In the genomic region with DNA sequence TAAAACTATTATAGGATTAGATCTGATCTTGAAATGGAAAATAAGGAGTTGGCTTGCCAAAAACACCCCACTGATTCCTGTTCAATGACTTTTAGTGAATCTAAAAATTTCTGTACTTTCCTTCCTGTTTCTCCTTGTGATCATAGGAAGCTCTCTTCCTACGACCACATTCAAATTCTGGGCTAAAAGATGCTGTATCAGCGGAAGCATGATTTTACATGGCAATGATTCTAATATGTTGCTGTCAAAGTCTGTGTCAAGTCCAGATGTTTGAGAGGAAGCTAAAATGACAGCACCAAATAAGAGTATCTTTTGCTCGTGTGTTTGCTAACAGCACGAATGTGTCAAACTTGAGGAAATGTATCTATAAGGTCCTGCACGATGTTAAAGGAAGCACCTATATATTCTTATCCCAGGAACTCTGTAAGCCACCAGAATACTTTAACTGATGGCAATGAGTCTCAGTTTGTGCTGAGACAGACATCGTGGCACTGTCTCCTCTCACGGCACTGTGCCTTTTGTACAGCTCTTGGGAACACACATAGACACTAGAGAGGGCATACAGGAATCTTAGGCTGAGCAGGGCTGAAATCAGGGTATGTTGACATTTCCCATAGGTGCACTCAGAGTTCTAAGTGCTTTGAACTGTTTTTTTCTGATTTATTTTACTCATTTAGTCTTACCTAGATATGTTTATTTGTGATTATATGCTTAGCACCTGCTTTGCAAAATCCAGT, we compare ENCODE assay signal across 20 cellular contexts. TPM values are rescaled to one million over a fixed set of nuclear protein-coding genes. Genes with fewer than 3 reads are reported as not detected.
A peak's percentile ranks its signal among the peaks of the same experiment; 100 is the strongest.
DNase-seq lines count a peak whose midpoint lies in the region; ATAC-seq, FAIRE-seq and TF ChIP-seq lines count a peak whose summit lies in the region.
"Had no signal": no experiment of that assay in that cellular context is flagged by ENCODE, and none has a peak within 500 bp of the region (broad histone marks: within the 10 kb centered on the region; RNA-seq: fewer than 3 reads in every experiment).

No MANE protein-coding gene starts in this region.

- peaks cover 28% of the 10 kb centered on the region for H3K27me3 Mint-ChIP-seq in stimulated activated memory B cell treated with anti-CD40 and anti-IgM and Interleukin-4, amounts not matched to agents 10 μg/mL and 1 μg/mL and 100 μg/mL, for 72 hours

- no peak overlapping the region for H3K4me3 Mint-ChIP-seq in stimulated activated memory B cell treated with anti-CD40 and anti-IgM and Interleukin-4, amounts not matched to agents 10 μg/mL and 1 μg/mL and 100 μg/mL, for 72 hours
- H3K4me3 Mint-ChIP-seq: CD4-positive, alpha-beta memory T cell; GM23338; IgD-negative memory B cell had no signal

- H3K4me3 ChIP-seq in A549 (no peak overlapping the region), GM23248 (no peak overlapping the region)
- H3K4me3 ChIP-seq: GM23338 had no signal

- peaks cover 7% of the 10 kb centered on the region; the same call in 1 of the 2 replicates for H3F3A ChIP-seq in GM23248 (ENCODE audit: insufficient read depth)

- no peak overlapping the region for H3K9ac ChIP-seq in GM23248

- H3K9me3 ChIP-seq in A549, result no peaks in the 10 kb centered on the region
- no peaks in the 10 kb centered on the region for H3K9me3 ChIP-seq in GM23248 (ENCODE audit: low read depth)

- ATAC-seq in A549, result no peak
- no peak for ATAC-seq in GM18858 (IDR thresholded peaks at IDR 0.05; ENCODE audit: unreplicated experiment)
- no peak for ATAC-seq in stimulated activated memory B cell treated with anti-CD40 and anti-IgM and Interleukin-4, amounts not matched to agents 10 μg/mL and 1 μg/mL and 100 μg/mL, for 72 hours
- ATAC-seq: GM23338 had no signal

- CTCF ChIA-PET in A549 (lab: Yijun Ruan, JAX), result no interaction called here

- no peaks in the 10 kb centered on the region for H4K20me1 ChIP-seq in GM23248 (ENCODE audit: insufficient read depth)

- H3K36me3 ChIP-seq in GM23248 (ENCODE audit: low read depth), result no peaks in the 10 kb centered on the region

- DNase-seq in NCI-H82 treated with DMSO at 0.1 percent for 48 hours (lab: John Stamatoyannopoulos, UW; ENCODE audit: unreplicated experiment) (peak; percentile 39), NCI-H82 (lab: John Stamatoyannopoulos, UW) (no peak), A549 (ENCODE audit: low read depth in 1 of 2, low spot score in 1 of 2) (no peak), GM23248 (no peak), NCI-H748 treated with DMSO at 0.1 percent for 48 hours (lab: John Stamatoyannopoulos, UW) (no peak)
- DNase-seq: ACHN; CD4-positive, alpha-beta memory T cell; COR-L47; DMS153; DMS79 treated with DMSO at 0.1 percent for 48 hours; GDM1; H7 had no signal

- H3K4me1 ChIP-seq in A549, result no peaks in the 10 kb centered on the region
- H3K4me1 ChIP-seq in GM23248 (ENCODE audit: insufficient read depth), result peaks cover 4% of the 10 kb centered on the region

- no peak for TF ChIP-seq POLR2A in A549 (IDR thresholded peaks at IDR 0.05; ENCODE audit: low read length)

- no peak for FAIRE-seq in A549 (lab: Jason Lieb, UNC)
- FAIRE-seq: D721Med had no signal

- no peak overlapping the region for H3K27ac ChIP-seq in A549
- H3K27ac ChIP-seq in GM23248, result no peak overlapping the region
- H3K27ac ChIP-seq in VCaP, result peak overlapping the region; percentile 55
- H3K27ac ChIP-seq: 22Rv1, C4-2B had no signal

- H3K79me2 ChIP-seq in GM23248 (ENCODE audit: insufficient read depth), result no peaks in the 10 kb centered on the region

- H3K4me2 ChIP-seq in A549 (no peak overlapping the region), GM23248 (ENCODE audit: unreplicated experiment) (peak overlapping the region; percentile 7)
- H3K4me2 ChIP-seq: GM23338 had no signal

- no peak overlapping the region for H3K27ac Mint-ChIP-seq in stimulated activated memory B cell treated with anti-CD40 and anti-IgM and Interleukin-4, amounts not matched to agents 10 μg/mL and 1 μg/mL and 100 μg/mL, for 72 hours
- H3K27ac Mint-ChIP-seq: CD4-positive, alpha-beta memory T cell; GM23338; IgD-negative memory B cell had no signal

- no peak for TF ChIP-seq RAD21 in A549 (conservative IDR thresholded peaks at IDR 0.05 in 1 of 2, IDR thresholded peaks at IDR 0.05 in 1 of 2)

- H2AFZ ChIP-seq in GM23248, result peak overlapping the region; percentile 41
- H2AFZ ChIP-seq: GM23338 had no signal

- 61% methylated on average over 7 of the region's 7 CpGs for WGBS in A549 (ENCODE audit: missing lambda C conversion rate)
- WGBS in GM23248 (ENCODE audit: low coverage in 1 of 2, low lambda C conversion rate in 2 of 2, missing lambda C conversion rate in 2 of 2), 2 experiments, result 32 to 33% methylated on average over 7 of the region's 7 CpGs

- TF ChIP-seq EP300 in A549 (IDR thresholded peaks at IDR 0.05), result no peak

- no peak for TF ChIP-seq CTCF in A549 (IDR thresholded peaks at IDR 0.05)
- no peak for TF ChIP-seq CTCF in VCaP (conservative IDR thresholded peaks at IDR 0.05)

- 0 out of 2 replicates have a peak, but pooled peaks cover 3% of the 10 kb centered on the region for H3K9me2 ChIP-seq in GM23248 (ENCODE audit: insufficient read depth)

- H3K36me3 Mint-ChIP-seq in stimulated activated memory B cell treated with anti-CD40 and anti-IgM and Interleukin-4, amounts not matched to agents 10 μg/mL and 1 μg/mL and 100 μg/mL, for 72 hours, result no peaks in the 10 kb centered on the region
- H3K36me3 Mint-ChIP-seq: CD4-positive, alpha-beta memory T cell; IgD-negative memory B cell had no signal

- H3K9me3 Mint-ChIP-seq in stimulated activated memory B cell treated with anti-CD40 and anti-IgM and Interleukin-4, amounts not matched to agents 10 μg/mL and 1 μg/mL and 100 μg/mL, for 72 hours, result no peaks in the 10 kb centered on the region
- H3K9me3 Mint-ChIP-seq: CD4-positive, alpha-beta memory T cell; GM23338; IgD-negative memory B cell had no signal

- no peaks in the 10 kb centered on the region for H3K27me3 ChIP-seq in GM23248 (replicated peaks; ENCODE audit: insufficient read depth)

- in situ Hi-C loops in GM23248 (cut with MboI), result no loop called here

- POLR2A ChIA-PET in A549 (lab: Yijun Ruan, JAX), result no interaction called here

- no peaks in the 10 kb centered on the region for H3K4me1 Mint-ChIP-seq in stimulated activated memory B cell treated with anti-CD40 and anti-IgM and Interleukin-4, amounts not matched to agents 10 μg/mL and 1 μg/mL and 100 μg/mL, for 72 hours
- H3K4me1 Mint-ChIP-seq: CD4-positive, alpha-beta memory T cell; GM23338; IgD-negative memory B cell had no signal

TF ChIP-seq in A549, 52 proteins besides CTCF, POLR2A, EP300 and RAD21:
- TF ChIP-seq MAFK (IDR thresholded peaks at IDR 0.05; ENCODE audit: partially characterized antibody) (peak; percentile 39), EHMT2 (IDR thresholded peaks at IDR 0.05; ENCODE audit: low read depth) (no peak)

RNA-seq across cellular contexts. Expression of a gene that starts 24.9 kb away (rescaled TPM):
- polyA plus RNA-seq in A549 (2011; rRNA removed) (13.4 and 14.0 TPM in 2 replicates), A549 (2017; fragmentation: RNase III; extraction: RNeasy Plus Mini Kit Qiagen cat#74134 plus additional on column Dnase treatment) (7.3 to 7.7 TPM (median 7.3 TPM) in 3 replicates), GM23248 (2016; fragmentation: Nextera tagmentation; extraction: Ambion mirVana) (8.4 and 13.0 TPM in 2 replicates)
- polyA plus RNA-seq in A549 (2012; cell fraction: cytosol; rRNA removed), result 3.9 and 4.3 TPM in 2 replicates
- polyA plus RNA-seq in A549 (2012; cell fraction: nucleus; rRNA removed), result 8.6 and 13.0 TPM in 2 replicates
- polyA minus RNA-seq in A549 (2011; rRNA and poly(A)+ RNA removed), result 19.1 and 19.4 TPM in 2 replicates
- 24.0 and 26.2 TPM in 2 replicates for total RNA-seq in GM23248 (2014; rRNA removed; shearing (Covaris generic))
